ENCODE assay signal across 8 cellular contexts in the genomic region with DNA sequence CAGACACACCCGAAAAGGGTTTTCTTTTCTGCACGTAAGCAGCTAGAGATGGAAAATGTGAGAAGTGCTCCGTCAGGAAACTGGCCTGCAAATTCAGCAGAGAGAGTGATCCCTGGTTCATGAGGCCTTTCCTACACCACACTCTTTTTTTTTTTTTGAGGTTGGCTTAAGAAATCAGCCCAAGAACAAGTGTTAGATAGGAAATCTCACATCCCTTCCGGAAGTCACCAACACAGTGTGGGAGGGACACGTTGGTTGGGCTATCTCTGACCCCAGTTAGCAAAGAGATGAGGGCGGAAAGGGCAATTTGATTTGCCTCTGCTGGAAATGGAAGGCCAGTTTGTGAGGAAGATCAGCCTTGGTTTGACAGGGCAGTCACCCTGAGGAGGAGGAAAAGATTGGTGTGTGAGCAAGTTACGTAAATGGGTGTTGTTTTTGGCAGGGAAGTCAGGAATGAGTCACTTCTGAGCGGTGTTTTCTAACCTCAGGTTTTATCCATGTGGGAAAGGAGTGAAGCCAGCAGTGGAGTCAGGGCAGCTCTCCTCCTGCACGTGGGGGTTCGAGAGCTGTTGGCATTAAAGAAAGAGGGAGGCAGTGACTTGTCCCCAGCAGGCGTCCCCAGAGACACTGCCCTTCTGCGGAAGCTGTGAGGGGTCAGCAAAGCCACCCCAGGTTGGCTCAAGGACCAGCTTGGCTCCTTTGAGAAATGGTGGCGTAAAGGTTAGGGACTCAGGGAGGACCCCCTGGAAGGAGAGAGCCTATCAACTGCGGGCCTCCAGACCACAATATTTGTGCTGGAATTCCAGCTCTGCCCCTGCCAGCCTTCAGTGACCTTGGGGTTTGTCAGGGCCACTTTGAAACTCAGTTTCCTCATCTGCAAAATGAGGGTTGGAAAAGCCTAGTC.
DNase-seq lines count a peak whose midpoint lies in the region; ATAC-seq lines count a peak whose summit lies in the region.

No MANE protein-coding gene starts in this region.

- H3K9me3 Mint-ChIP-seq in activated naive CD4-positive, alpha-beta T cell treated with anti-CD3 and anti-CD28 coated beads, Interleukin-2, amount 50 U/mL, for 72 hours = peaks cover 4 to 19% of the 10 kb centered on the region in 2 donors

- H3K4me3 ChIP-seq in skeletal muscle cell (ENCODE audit: low read depth, low read length) = no peak overlapping the region

- peak; percentile 48 to 49 for ATAC-seq in activated naive CD4-positive, alpha-beta T cell treated with anti-CD3 and anti-CD28 coated beads, Interleukin-2, amount 50 U/mL, for 72 hours
- ATAC-seq in left cardiac atrium (peak; percentile 85 to 88), HG03159 (IDR thresholded peaks at IDR 0.05; ENCODE audit: unreplicated experiment) (no peak)

- peaks cover 24 to 43% of the 10 kb centered on the region in 2 donors for H3K36me3 Mint-ChIP-seq in activated naive CD4-positive, alpha-beta T cell treated with anti-CD3 and anti-CD28 coated beads, Interleukin-2, amount 50 U/mL, for 72 hours

- intact Hi-C loops in left cardiac atrium (cut with DNase I) = loop anchor here in 1 of 2 donors (5.0 kb wide), 1 partner anchor 241 kb away; no protein-coding TSS in a partner anchor

- DNase-seq in AG20443 (ENCODE audit: low spot score) (peak; percentile 91), LHCN-M2 (ENCODE audit: low read depth) (peak; percentile 94), left cardiac atrium (peak; percentile 74), skeletal muscle cell (ENCODE audit: low read depth) (peak; percentile 96), DMS79 (lab: John Stamatoyannopoulos, UW) (no peak)
- no peak for DNase-seq in activated naive CD4-positive, alpha-beta T cell treated with anti-CD3 and anti-CD28 coated beads, Interleukin-2, amount 50 U/mL, for 72 hours (ENCODE audit: low spot score in 2 of 2)
- DNase-seq in stimulated activated CD4-positive, alpha-beta T cell treated with anti-CD3 and anti-CD28 coated beads, Interleukin-4, amount 100 ng/mL, for 1 hour = no peak

- peak overlapping the region; percentile 87 to 95 for H3K27ac Mint-ChIP-seq in activated naive CD4-positive, alpha-beta T cell treated with anti-CD3 and anti-CD28 coated beads, Interleukin-2, amount 50 U/mL, for 72 hours

Comparison
In these comparisons a context has a peak if more than half of its experiments do, and no peak if none do; other contexts are left out.
1. DNase-seq: peak in AG20443 (single experiment), LHCN-M2 (single experiment), left cardiac atrium (single experiment) and skeletal muscle cell (single experiment); none in activated naive CD4-positive, alpha-beta T cell treated with anti-CD3 and anti-CD28 coated beads, Interleukin-2, amount 50 U/mL, for 72 hours (0 of 2), DMS79 (single experiment) and stimulated activated CD4-positive, alpha-beta T cell treated with anti-CD3 and anti-CD28 coated beads, Interleukin-4, amount 100 ng/mL, for 1 hour (single experiment).